In genomic region chr12:57782608-57783465, GRCh38 we compare ENCODE assay signal across 8 cellular contexts. TPM values are rescaled to one million over a fixed set of nuclear protein-coding genes. Genes with fewer than 3 reads are reported as not detected.
DNase-seq lines count a peak whose midpoint lies in the region; ATAC-seq, FAIRE-seq and TF ChIP-seq lines count a peak whose summit lies in the region.

TSS of gene TSFM (plus strand) at chr12:57782787. CDS start at chr12:57782802, 15 bp downstream.

- H3K27ac ChIP-seq in endodermal cell (ENCODE audit: low read depth, low read length), result peak within 1 kb of the TSS; percentile 51

- ATAC-seq in GM21367 (IDR thresholded peaks at IDR 0.05; ENCODE audit: unreplicated experiment), result peak; percentile 70
- peak; percentile 93 for ATAC-seq in activated CD8-positive, alpha-beta memory T cell treated with anti-CD3 and anti-CD28 coated beads, Interleukin-2, amount 10 ng/mL, durations not matched to agents 7 days and 5 days

- H3K4me3 Mint-ChIP-seq in Calu3 (ENCODE audit: low read depth, unreplicated experiment), result peak within 1 kb of the TSS; percentile 100
- H3K4me3 Mint-ChIP-seq in activated CD8-positive, alpha-beta memory T cell treated with anti-CD3 and anti-CD28 coated beads, Interleukin-2, amount 10 ng/mL, durations not matched to agents 7 days and 5 days, result peak within 1 kb of the TSS; percentile 97
- peak within 1 kb of the TSS; percentile 100 for H3K4me3 Mint-ChIP-seq in endodermal cell
- H3K4me3 Mint-ChIP-seq in mesothelial cell of epicardium, result peak within 1 kb of the TSS; percentile 95

- no peaks in the 10 kb centered on the region for H3K4me1 Mint-ChIP-seq in Calu3 (ENCODE audit: low read depth, unreplicated experiment)
- peaks cover 38% of the 10 kb centered on the region for H3K4me1 Mint-ChIP-seq in activated CD8-positive, alpha-beta memory T cell treated with anti-CD3 and anti-CD28 coated beads, Interleukin-2, amount 10 ng/mL, durations not matched to agents 7 days and 5 days
- peaks cover 4% of the 10 kb centered on the region for H3K4me1 Mint-ChIP-seq in endodermal cell
- H3K4me1 Mint-ChIP-seq in mesothelial cell of epicardium, result peaks cover 11% of the 10 kb centered on the region

- intact Hi-C loops in Calu3 (cut with micrococcal nuclease; ENCODE audit: unreplicated experiment), result no loop called here

- CTCF ChIA-PET in Calu3 (lab: Charles Lee), result interaction anchor here (1.1 to 1.2 kb wide), 2 partner anchors 11 to 64 kb away, joined by 3 read pairs; partner anchors contain the start of genes CTDSP2, EEF1AKMT3 and METTL1
- CTCF ChIA-PET in activated CD8-positive, alpha-beta memory T cell treated with anti-CD3 and anti-CD28 coated beads, Interleukin-2, amount 10 ng/mL, durations not matched to agents 7 days and 5 days (lab: Charles Lee), result interaction anchor here (0.6 to 1.9 kb wide), 32 partner anchors 8 to 1953 kb away, joined by 3 to 15 read pairs (median 4); partner anchors contain the start of genes AVIL, CDK4, CTDSP2 and DNAJC14

- H3K27me3 Mint-ChIP-seq in Calu3 (ENCODE audit: unreplicated experiment) (no peaks in the 10 kb centered on the region), endodermal cell (ENCODE audit: insufficient read depth) (no peaks in the 10 kb centered on the region), mesothelial cell of epicardium (ENCODE audit: low read depth) (no peaks in the 10 kb centered on the region)
- no peaks in the 10 kb centered on the region for H3K27me3 Mint-ChIP-seq in activated CD8-positive, alpha-beta memory T cell treated with anti-CD3 and anti-CD28 coated beads, Interleukin-2, amount 10 ng/mL, durations not matched to agents 7 days and 5 days

- H3K9me3 ChIP-seq in endodermal cell (ENCODE audit: control insufficient read depth, low read length), result no peaks in the 10 kb centered on the region

- 2 to 3% methylated on average over 42 to 45 of the region's 45 CpGs for WGBS in endodermal cell (ENCODE audit: insufficient coverage in 1 of 2, insufficient read length in 1 of 2), 2 experiments

- BruUV-seq in Calu3 (replicated peaks; lab: Mats Ljungman, UMichigan), result no TSS peak

- peak; percentile 82 for FAIRE-seq in HTR-8/SVneo (lab: Jason Lieb, UNC)

- H3K36me3 ChIP-seq in endodermal cell (ENCODE audit: control insufficient read depth, insufficient read depth, low read length), result peaks cover 32% of the 10 kb centered on the region

- H3K4me1 ChIP-seq in endodermal cell (ENCODE audit: control insufficient read depth, insufficient read depth, low read length), result no peaks in the 10 kb centered on the region

- peak within 1 kb of the TSS; percentile 76 for H3K9ac ChIP-seq in endodermal cell (ENCODE audit: extremely low read depth, low read length, poor library complexity, severe bottlenecking)

- DNase-seq in Calu3, result peak; percentile 97
- DNase-seq in HTR-8/SVneo (ENCODE audit: insufficient read length, low spot score), result peak; percentile 79
- DNase-seq in NOMO-1 treated with DMSO at 0.1 percent for 48 hours (lab: John Stamatoyannopoulos, UW; ENCODE audit: unreplicated experiment), result peak; percentile 90
- peak; percentile 97 for DNase-seq in activated CD8-positive, alpha-beta memory T cell treated with anti-CD3 and anti-CD28 coated beads, Interleukin-2, amount 10 ng/mL, durations not matched to agents 7 days and 5 days
- DNase-seq in endodermal cell, result peak; percentile 99
- DNase-seq in mesothelial cell of epicardium (ENCODE audit: low spot score in 2 of 2, unreplicated experiment in 2 of 2), result peak; percentile 93 to 96
- peak; percentile 88 to 91 for DNase-seq in stimulated activated CD8-positive, alpha-beta memory T cell treated with anti-CD3 and anti-CD28 coated beads, Interleukin-15, amount 100 ng/mL, for 48 hours (ENCODE audit: low read depth in 2 of 2)

- H3K36me3 Mint-ChIP-seq in Calu3 (ENCODE audit: insufficient read depth, unreplicated experiment) (peaks cover 18% of the 10 kb centered on the region), endodermal cell (ENCODE audit: low read depth) (peaks cover 22% of the 10 kb centered on the region), mesothelial cell of epicardium (peaks cover 16% of the 10 kb centered on the region)
- H3K36me3 Mint-ChIP-seq in activated CD8-positive, alpha-beta memory T cell treated with anti-CD3 and anti-CD28 coated beads, Interleukin-2, amount 10 ng/mL, durations not matched to agents 7 days and 5 days, result peaks cover 13% of the 10 kb centered on the region

- no peaks in the 10 kb centered on the region for H3K27me3 ChIP-seq in endodermal cell (ENCODE audit: control insufficient read depth, insufficient read depth, low read length, poor library complexity, severe bottlenecking)

- peak within 1 kb of the TSS; percentile 100 for H3K27ac Mint-ChIP-seq in Calu3 (ENCODE audit: unreplicated experiment)
- H3K27ac Mint-ChIP-seq in activated CD8-positive, alpha-beta memory T cell treated with anti-CD3 and anti-CD28 coated beads, Interleukin-2, amount 10 ng/mL, durations not matched to agents 7 days and 5 days, result peak within 1 kb of the TSS; percentile 96
- H3K27ac Mint-ChIP-seq in endodermal cell, result peak within 1 kb of the TSS; percentile 94
- peak within 1 kb of the TSS; percentile 93 for H3K27ac Mint-ChIP-seq in mesothelial cell of epicardium

- H3K4me3 ChIP-seq in endodermal cell (ENCODE audit: low read length), result peak within 1 kb of the TSS; percentile 97

- TF ChIP-seq CTCF in Calu3 (IDR thresholded peaks at IDR 0.05; ENCODE audit: unreplicated experiment), result peak; percentile 93
- peak; percentile 97 for TF ChIP-seq CTCF in endodermal cell (conservative IDR thresholded peaks at IDR 0.05)
- peak; percentile 82 for TF ChIP-seq CTCF in mesothelial cell of epicardium (IDR thresholded peaks at IDR 0.05; ENCODE audit: unreplicated experiment)

- H3K9me3 Mint-ChIP-seq in Calu3 (ENCODE audit: low read depth, unreplicated experiment), result no peaks in the 10 kb centered on the region
- H3K9me3 Mint-ChIP-seq in activated CD8-positive, alpha-beta memory T cell treated with anti-CD3 and anti-CD28 coated beads, Interleukin-2, amount 10 ng/mL, durations not matched to agents 7 days and 5 days (ENCODE audit: low read depth), result no peaks in the 10 kb centered on the region
- no peaks in the 10 kb centered on the region for H3K9me3 Mint-ChIP-seq in endodermal cell
- H3K9me3 Mint-ChIP-seq in mesothelial cell of epicardium, result no peaks in the 10 kb centered on the region

RNA-seq across cellular contexts. Expression of gene TSFM, which starts in this region (rescaled TPM):
- total RNA-seq in Calu3 (2022), result 47.1 and 49.0 TPM in 2 replicates
- total RNA-seq in activated CD8-positive, alpha-beta memory T cell treated with anti-CD3 and anti-CD28 coated beads, Interleukin-2, amount 10 ng/mL, durations not matched to agents 7 days and 5 days, result 10 to 100 TPM; 32.2 to 45.8 TPM
- 10 to 100 TPM; 37.7 to 39.9 TPM for total RNA-seq in endodermal cell
- polyA plus RNA-seq in endodermal cell (2013, experiment 1 of 2), result 23.3 TPM
- polyA plus RNA-seq in endodermal cell (2013, experiment 2 of 2), result 23.8 TPM
- total RNA-seq in mesothelial cell of epicardium, result 23.4 to 31.6 TPM (median 26.2 TPM) in 3 replicates

Comparison
In these comparisons a context has a peak if more than half of its experiments do, and no peak if none do; other contexts are left out.
1. Peak in every context shown above with its lines: DNase-seq, ATAC-seq, H3K4me3 ChIP-seq and H3K27ac ChIP-seq.